ENCODE assay signal across 9 cellular contexts in the genomic region with DNA sequence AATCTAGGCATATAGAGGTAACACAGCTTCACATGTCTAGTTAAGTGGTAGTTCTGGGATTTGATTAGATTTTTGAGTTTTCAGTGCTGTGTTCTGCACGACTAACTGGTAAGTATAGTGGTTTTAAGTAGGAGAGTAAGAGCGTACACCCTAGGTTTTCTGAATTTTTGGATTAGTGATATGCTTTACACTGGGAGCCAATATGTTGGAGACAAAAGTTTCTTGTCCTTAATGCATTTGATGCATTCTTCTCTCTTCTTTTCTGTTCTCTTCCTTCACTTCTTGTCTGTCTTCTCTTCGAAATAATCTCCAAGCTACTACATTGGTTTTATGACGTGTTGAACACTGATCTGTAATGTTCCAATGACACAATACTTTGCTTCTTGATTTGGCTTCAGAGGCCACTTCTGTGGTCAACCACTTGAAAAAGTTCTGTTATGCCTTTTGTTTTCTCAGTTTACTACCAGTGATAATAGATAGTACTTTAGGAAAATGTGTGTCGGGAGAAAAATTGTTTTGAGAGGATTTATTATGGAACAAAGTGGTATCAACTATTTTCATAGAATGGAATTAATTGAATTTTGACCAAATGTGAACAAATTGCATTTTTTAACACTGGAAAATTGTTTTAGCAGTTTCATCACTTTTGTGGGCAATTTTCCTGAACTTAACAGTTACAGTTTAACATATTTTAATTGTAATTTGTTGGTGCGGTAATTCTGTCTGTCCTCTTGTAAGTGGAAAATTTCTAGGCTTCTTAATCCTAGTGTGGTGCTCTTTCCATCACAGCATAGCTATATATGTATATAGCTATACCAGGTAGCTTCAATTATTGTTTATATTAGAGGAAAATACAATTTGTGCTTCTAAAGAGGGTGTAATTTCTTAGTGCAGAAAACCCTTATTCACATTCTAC. TPM values are rescaled to one million over a fixed set of nuclear protein-coding genes. Genes with fewer than 3 reads are reported as not detected.
DNase-seq lines count a peak whose midpoint lies in the region; ATAC-seq and TF ChIP-seq lines count a peak whose summit lies in the region.
"Had no signal": no experiment of that assay in that cellular context is flagged by ENCODE, and none has a peak within 500 bp of the region (broad histone marks: within the 10 kb centered on the region; RNA-seq: fewer than 3 reads in every experiment).

No MANE protein-coding gene starts in this region.

- H4K20me1 ChIP-seq in PC-3 (ENCODE audit: low read length) = no peaks in the 10 kb centered on the region

- no peak overlapping the region for H2AFZ ChIP-seq in PC-3 (ENCODE audit: low read length)

- H3K27me3 Mint-ChIP-seq in central memory CD8-positive, alpha-beta T cell = no peaks in the 10 kb centered on the region

- no peak for TF ChIP-seq CTCF in GM12865 (IDR thresholded peaks at IDR 0.05; ENCODE audit: insufficient read depth, low read depth, low read length, missing control alignments)
- no peak for TF ChIP-seq CTCF in NB4 (IDR thresholded peaks at IDR 0.05; ENCODE audit: low read depth, low read length)
- no peak for TF ChIP-seq CTCF in neutrophil (IDR thresholded peaks at IDR 0.05)
- no peak for TF ChIP-seq CTCF in PC-3 (conservative IDR thresholded peaks at IDR 0.05; ENCODE audit: low read depth, low read length)

- peaks cover 68% of the 10 kb centered on the region for H3K4me1 Mint-ChIP-seq in central memory CD8-positive, alpha-beta T cell

- peaks cover 33 to 36% of the 10 kb centered on the region in 2 experiments for H3K4me1 ChIP-seq in neutrophil (ENCODE audit: control insufficient read depth in 1 of 2, insufficient read depth in 1 of 2, low read depth in 1 of 2, low read length in 1 of 2)
- peaks cover 5% of the 10 kb centered on the region; the same call in 1 of the 2 replicates for H3K4me1 ChIP-seq in PC-3 (ENCODE audit: insufficient read depth, low read length)

- H3K9ac ChIP-seq in PC-3 (ENCODE audit: low read length) = no peak overlapping the region

- no peaks in the 10 kb centered on the region for H3K9me3 ChIP-seq in neutrophil
- H3K9me3 ChIP-seq in PC-3 (ENCODE audit: low read length) = no peaks in the 10 kb centered on the region

- peak overlapping the region; percentile 82 for H3K4me3 Mint-ChIP-seq in central memory CD8-positive, alpha-beta T cell

- DNase-seq in GM12865 (ENCODE audit: low read depth) (no peak), NB4 (ENCODE audit: low read depth) (peak; percentile 66), PC-3 (no peak)
- no peak for DNase-seq in central memory CD8-positive, alpha-beta T cell (ENCODE audit: low spot score in 2 of 2)
- DNase-seq: head of caudate nucleus, NCI-H1092 had no signal

- H3K4me2 ChIP-seq in PC-3 (ENCODE audit: low read length) = no peak overlapping the region

- H3K36me3 Mint-ChIP-seq in central memory CD8-positive, alpha-beta T cell (ENCODE audit: insufficient read depth) = peaks cover 25% of the 10 kb centered on the region

- H3K9me3 Mint-ChIP-seq in central memory CD8-positive, alpha-beta T cell = no peaks in the 10 kb centered on the region

- H3K79me2 ChIP-seq in PC-3 (ENCODE audit: low read length) = no peaks in the 10 kb centered on the region

- H3K36me3 ChIP-seq in neutrophil = no peaks in the 10 kb centered on the region
- no peaks in the 10 kb centered on the region for H3K36me3 ChIP-seq in PC-3 (ENCODE audit: low read depth, low read length)

- TF ChIP-seq POLR2A in NB4 (IDR thresholded peaks at IDR 0.05; ENCODE audit: extremely low read depth, insufficient read length) = no peak

- ATAC-seq in central memory CD8-positive, alpha-beta T cell (replicated peaks; ENCODE audit: extremely low read depth, poor library complexity, severe bottlenecking) = no peak
- no peak for ATAC-seq in GM21515 (IDR thresholded peaks at IDR 0.05; ENCODE audit: unreplicated experiment)
- ATAC-seq in PC-3 = no peak
- ATAC-seq in GM21381 (IDR thresholded peaks at IDR 0.05; ENCODE audit: unreplicated experiment) = no peak

- H3K4me3 ChIP-seq in GM12865 (ENCODE audit: low read depth, low read length) = peak overlapping the region; percentile 92
- H3K4me3 ChIP-seq in NB4 (ENCODE audit: low read depth, low read length) = peak overlapping the region; percentile 92
- peak overlapping the region; percentile 91 to 97 for H3K4me3 ChIP-seq in neutrophil (ENCODE audit: low read depth in 1 of 2, low read length in 1 of 2)
- no peak overlapping the region for H3K4me3 ChIP-seq in PC-3 (ENCODE audit: low read length)

- POLR2A ChIA-PET in PC-3 (lab: Charles Lee; ENCODE audit: unreplicated experiment) = no interaction called here

- peak overlapping the region; percentile 52 for H3K27ac Mint-ChIP-seq in central memory CD8-positive, alpha-beta T cell (ENCODE audit: low read depth)

- H3K27ac ChIP-seq in neutrophil = no peak overlapping the region
- no peak overlapping the region for H3K27ac ChIP-seq in PC-3 (ENCODE audit: low read length)

- CTCF ChIA-PET in PC-3 (lab: Charles Lee) = no interaction called here

- no TSS peak for BruUV-seq in PC-3 (replicated peaks; lab: Mats Ljungman, UMichigan)

- H3F3A ChIP-seq in PC-3 (ENCODE audit: low read length, unreplicated experiment) = no peaks in the 10 kb centered on the region

- no peaks in the 10 kb centered on the region for H3K27me3 ChIP-seq in neutrophil
- H3K27me3 ChIP-seq in PC-3 (ENCODE audit: low read length) = peaks cover 80% of the 10 kb centered on the region

- no peaks in the 10 kb centered on the region for H3K9me2 ChIP-seq in PC-3 (replicated peaks; ENCODE audit: low read length)

- intact Hi-C loops in PC-3 (cut with micrococcal nuclease) = loop anchor here (10.0 kb wide), 1 partner anchor 249 kb away; the partner anchor contains the start of gene CYP2R1

RNA-seq across cellular contexts. Expression of gene PDE3B, which starts 2.6 kb away (rescaled TPM):
- total RNA-seq in PC-3 (2014; rRNA removed) = 0.11 TPM in 1 of 2 replicates, not detected in the other
